8 cellular contexts compared by ENCODE assay signal in the genomic region with DNA sequence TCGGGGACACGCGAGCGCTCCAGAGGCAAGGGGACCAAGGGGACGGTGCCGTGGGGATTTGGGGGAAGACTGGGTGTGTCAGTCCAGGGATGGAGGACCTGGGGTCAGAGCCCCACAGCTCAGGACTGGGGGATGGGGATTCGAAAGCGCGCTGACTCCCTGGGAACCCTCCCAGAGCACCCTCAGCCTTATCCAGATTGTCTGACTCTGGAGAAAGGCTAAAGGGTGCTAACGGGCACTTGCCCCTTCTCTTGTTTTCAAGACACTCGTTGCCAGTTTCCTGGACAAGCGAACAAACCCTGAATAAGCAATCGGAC. TPM values are rescaled to one million over a fixed set of nuclear protein-coding genes. Genes with fewer than 3 reads are reported as not detected.
DNase-seq lines count a peak whose midpoint lies in the region; TF ChIP-seq lines count a peak whose summit lies in the region.

No MANE protein-coding gene starts in this region.

- no peak for TF ChIP-seq POLR2A in Peyer's patch (IDR thresholded peaks at IDR 0.05)
- no peak for TF ChIP-seq POLR2A in esophagus squamous epithelium (IDR thresholded peaks at IDR 0.05)

- H3K9me3 ChIP-seq in ES-I3 (ENCODE audit: control insufficient read depth, insufficient read depth, low read length) (no peaks in the 10 kb centered on the region; the same call in 1 of the 2 replicates), GM23248 (ENCODE audit: low read depth) (no peaks in the 10 kb centered on the region), Peyer's patch (no peaks in the 10 kb centered on the region), esophagus squamous epithelium (no peaks in the 10 kb centered on the region)

- DNase-seq in GM23248: peak; percentile 27
- no peak for DNase-seq in Peyer's patch
- no peak for DNase-seq in esophagus squamous epithelium (lab: John Stamatoyannopoulos, UW)
- no peak for DNase-seq in progenitor cell of endocrine pancreas (ENCODE audit: low spot score, unreplicated experiment)
- no peak for DNase-seq in NCI-H2029 treated with DMSO at 0.1 percent for 48 hours (lab: John Stamatoyannopoulos, UW)
- DNase-seq in superior temporal gyrus (ENCODE audit: extremely low spot score): no peak
- no peak for DNase-seq in stimulated activated CD4-positive, alpha-beta T cell treated with anti-CD3 and anti-CD28 coated beads, Interleukin-15, amount 100 ng/mL, for 24 hours

- H3K27ac ChIP-seq in GM23248 (no peak overlapping the region), Peyer's patch (peak overlapping the region; percentile 82 to 92 (median 84)), esophagus squamous epithelium (peak overlapping the region; percentile 73 to 94 (median 82))

- in situ Hi-C loops in GM23248 (cut with MboI): no loop called here

- peaks cover 34% of the 10 kb centered on the region for H3K4me1 ChIP-seq in ES-I3 (ENCODE audit: insufficient read depth, low read length)
- peaks cover 4% of the 10 kb centered on the region; the same call in 1 of the 2 replicates for H3K4me1 ChIP-seq in GM23248 (ENCODE audit: insufficient read depth)
- H3K4me1 ChIP-seq in Peyer's patch: no peaks in the 10 kb centered on the region
- peaks cover 0 to 31% (median 3%) of the 10 kb centered on the region in 3 donors for H3K4me1 ChIP-seq in esophagus squamous epithelium

- H3K9me3 Mint-ChIP-seq in progenitor cell of endocrine pancreas (ENCODE audit: low read depth): peaks cover 3% of the 10 kb centered on the region

- peaks cover 5% of the 10 kb centered on the region; the same call in 1 of the 2 replicates for H3F3A ChIP-seq in GM23248 (ENCODE audit: insufficient read depth)

- no peaks in the 10 kb centered on the region for H3K9me2 ChIP-seq in GM23248 (ENCODE audit: insufficient read depth)

- 0% methylated on average over 4 to 6 of the region's 13 CpGs for WGBS in GM23248 (ENCODE audit: low coverage in 1 of 2, low lambda C conversion rate in 2 of 2, missing lambda C conversion rate in 2 of 2), 2 experiments
- WGBS in esophagus squamous epithelium, 2 donors: 6 to 30% methylated on average over 4 to 13 of the region's 13 CpGs

- H3K27me3 ChIP-seq in GM23248 (replicated peaks; ENCODE audit: insufficient read depth) (no peaks in the 10 kb centered on the region), Peyer's patch (no peaks in the 10 kb centered on the region), esophagus squamous epithelium (peaks cover 0 to 4% (median 1%) of the 10 kb centered on the region in 4 donors)

- H2AFZ ChIP-seq in GM23248: peak overlapping the region; percentile 84

- H3K4me2 ChIP-seq in GM23248 (ENCODE audit: unreplicated experiment): peak overlapping the region; percentile 76

- H3K9ac ChIP-seq in ES-I3 (ENCODE audit: low read depth, low read length): peak overlapping the region; percentile 96
- H3K9ac ChIP-seq in GM23248: peak overlapping the region; percentile 78

- H3K4me3 Mint-ChIP-seq in progenitor cell of endocrine pancreas (ENCODE audit: low read depth): peak overlapping the region; percentile 71

- no peaks in the 10 kb centered on the region for H3K36me3 Mint-ChIP-seq in progenitor cell of endocrine pancreas (ENCODE audit: insufficient read depth)

- peaks cover 30% of the 10 kb centered on the region for H3K79me2 ChIP-seq in GM23248 (ENCODE audit: insufficient read depth)

- TF ChIP-seq CTCF in Peyer's patch (IDR thresholded peaks at IDR 0.05) (no peak), esophagus squamous epithelium (IDR thresholded peaks at IDR 0.05) (no peak), progenitor cell of endocrine pancreas (IDR thresholded peaks at IDR 0.05; ENCODE audit: unreplicated experiment) (no peak)

- intact Hi-C loops in esophagus squamous epithelium (cut with DNase I): no loop called here

- peaks cover 3% of the 10 kb centered on the region for H3K27me3 Mint-ChIP-seq in progenitor cell of endocrine pancreas

- H4K20me1 ChIP-seq in GM23248 (ENCODE audit: insufficient read depth): no peaks in the 10 kb centered on the region

- H3K36me3 ChIP-seq in ES-I3 (ENCODE audit: insufficient read depth, low read length) (no peaks in the 10 kb centered on the region), GM23248 (ENCODE audit: low read depth) (no peaks in the 10 kb centered on the region), Peyer's patch (no peaks in the 10 kb centered on the region), esophagus squamous epithelium (no peaks in the 10 kb centered on the region)

- peak overlapping the region; percentile 29 for H3K27ac Mint-ChIP-seq in progenitor cell of endocrine pancreas

- H3K4me3 ChIP-seq in GM23248: peak overlapping the region; percentile 91
- peak overlapping the region; percentile 66 to 73 (median 68) for H3K4me3 ChIP-seq in Peyer's patch
- peak overlapping the region; percentile 45 to 80 (median 61) for H3K4me3 ChIP-seq in esophagus squamous epithelium

- peaks cover 16% of the 10 kb centered on the region for H3K4me1 Mint-ChIP-seq in progenitor cell of endocrine pancreas (ENCODE audit: low read depth)

RNA-seq across cellular contexts. Expression of gene DOCK11, which starts 1.1 kb away (rescaled TPM):
- total RNA-seq in GM23248 (2014; rRNA removed; shearing (Covaris generic)): 15.6 and 21.9 TPM in 2 replicates
- 9.8 and 11.7 TPM in 2 replicates for polyA plus RNA-seq in GM23248 (2016; fragmentation: Nextera tagmentation; extraction: Ambion mirVana)
- 10 to 100 TPM in 2 of 4 donors, 1 to 10 TPM in 2; 5.6 to 34.7 (median 10.4) TPM for total RNA-seq in Peyer's patch
- 10 to 100 TPM in 2 of 4 donors, 1 to 10 TPM in 2; 1.1 to 16.4 (median 11.0) TPM for total RNA-seq in esophagus squamous epithelium
- total RNA-seq in progenitor cell of endocrine pancreas: 5.8 TPM in 2 replicates
